ENCODE assay signal across 1 cellular context in the genomic region with DNA sequence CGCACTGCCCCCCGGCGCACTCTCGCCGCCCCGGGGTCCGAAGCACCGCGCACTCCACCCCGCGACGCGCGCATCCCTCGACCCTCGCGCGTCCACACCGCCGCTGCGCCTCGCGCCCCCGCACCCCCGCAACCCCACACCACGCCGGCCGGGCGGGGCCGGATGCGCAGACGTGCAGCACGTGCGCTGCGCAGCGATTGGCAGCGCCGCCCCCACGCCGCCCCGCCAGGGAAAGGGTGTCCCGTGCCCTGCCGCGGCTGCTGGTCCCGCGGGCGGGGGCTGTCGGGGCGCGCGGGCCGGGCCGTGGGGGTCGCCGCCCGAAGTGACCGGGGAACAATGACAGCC.
TF ChIP-seq lines count a peak whose summit lies in the region.

No MANE protein-coding gene starts in this region.

TF ChIP-seq in HepG2, 621 proteins besides CTCF, POLR2A, EP300 and RAD21 (continued from another document):
- TF ChIP-seq ZNF513 (CRISPR knock-in tag; conservative IDR thresholded peaks at IDR 0.05) (no peak), ZNF746 (CRISPR knock-in tag; IDR thresholded peaks at IDR 0.05) (peak; percentile 18; the same call in 1 of the 2 replicates), AGO1 (IDR thresholded peaks at IDR 0.05; ENCODE audit: low read depth, low read length, poor library complexity, severe bottlenecking) (no peak), ZBTB20 (CRISPR knock-in tag; IDR thresholded peaks at IDR 0.05; ENCODE audit: borderline replicate concordance, low read depth) (no peak), ZNF451 (CRISPR knock-in tag; IDR thresholded peaks at IDR 0.05) (peak; percentile 50; the same call in 1 of the 2 replicates), FLYWCH1 (CRISPR knock-in tag; IDR thresholded peaks at IDR 0.05) (0 out of 2 replicates have a peak, but pooled peaks have one; percentile 59), LCORL (IDR thresholded peaks at IDR 0.05) (no peak), LCORL (CRISPR knock-in tag; IDR thresholded peaks at IDR 0.05) (no peak), ZNF431 (CRISPR knock-in tag; IDR thresholded peaks at IDR 0.05; ENCODE audit: borderline replicate concordance, low read depth) (peak; percentile 59), ZNF329 (CRISPR knock-in tag; IDR thresholded peaks at IDR 0.05; ENCODE audit: low read depth) (peak; percentile 72; the same call in 1 of the 2 replicates), ZFP37 (CRISPR knock-in tag; IDR thresholded peaks at IDR 0.05; ENCODE audit: borderline replicate concordance) (no peak), ZNF343 (CRISPR knock-in tag; IDR thresholded peaks at IDR 0.05) (0 out of 2 replicates have a peak, but pooled peaks have one; percentile 37), NR2C2 (CRISPR knock-in tag; IDR thresholded peaks at IDR 0.05; ENCODE audit: borderline replicate concordance) (0 out of 2 replicates have a peak, but pooled peaks have one; percentile 26), ZFYVE20 (CRISPR knock-in tag; IDR thresholded peaks at IDR 0.05; ENCODE audit: borderline replicate concordance, low read depth) (0 out of 2 replicates have a peak, but pooled peaks have one; percentile 33), ZNF251 (CRISPR knock-in tag; IDR thresholded peaks at IDR 0.05) (no peak), ATF4 (CRISPR knock-in tag; IDR thresholded peaks at IDR 0.05) (0 out of 4 replicates have a peak, but pooled peaks of 1 of the 2 experiments have one; percentile 9), AGO2 (optimal IDR thresholded peaks at IDR 0.05; ENCODE audit: low read depth, low read length) (peak; percentile 98), MED13 (CRISPR knock-in tag; IDR thresholded peaks at IDR 0.05) (no peak), YEATS4 (CRISPR knock-in tag; IDR thresholded peaks at IDR 0.05; ENCODE audit: borderline replicate concordance) (peak; percentile 82)
- TF ChIP-seq, protein P1, sequence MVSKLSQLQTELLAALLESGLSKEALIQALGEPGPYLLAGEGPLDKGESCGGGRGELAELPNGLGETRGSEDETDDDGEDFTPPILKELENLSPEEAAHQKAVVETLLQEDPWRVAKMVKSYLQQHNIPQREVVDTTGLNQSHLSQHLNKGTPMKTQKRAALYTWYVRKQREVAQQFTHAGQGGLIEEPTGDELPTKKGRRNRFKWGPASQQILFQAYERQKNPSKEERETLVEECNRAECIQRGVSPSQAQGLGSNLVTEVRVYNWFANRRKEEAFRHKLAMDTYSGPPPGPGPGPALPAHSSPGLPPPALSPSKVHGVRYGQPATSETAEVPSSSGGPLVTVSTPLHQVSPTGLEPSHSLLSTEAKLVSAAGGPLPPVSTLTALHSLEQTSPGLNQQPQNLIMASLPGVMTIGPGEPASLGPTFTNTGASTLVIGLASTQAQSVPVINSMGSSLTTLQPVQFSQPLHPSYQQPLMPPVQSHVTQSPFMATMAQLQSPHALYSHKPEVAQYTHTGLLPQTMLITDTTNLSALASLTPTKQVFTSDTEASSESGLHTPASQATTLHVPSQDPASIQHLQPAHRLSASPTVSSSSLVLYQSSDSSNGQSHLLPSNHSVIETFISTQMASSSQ (IDR thresholded peaks at IDR 0.05; ENCODE audit: low read depth): no peak
- TF ChIP-seq, protein P1 (CRISPR knock-in tag; IDR thresholded peaks at IDR 0.05; ENCODE audit: borderline replicate concordance): peak; percentile 25; the same call in 1 of the 2 replicates
- TF ChIP-seq, protein P2, sequence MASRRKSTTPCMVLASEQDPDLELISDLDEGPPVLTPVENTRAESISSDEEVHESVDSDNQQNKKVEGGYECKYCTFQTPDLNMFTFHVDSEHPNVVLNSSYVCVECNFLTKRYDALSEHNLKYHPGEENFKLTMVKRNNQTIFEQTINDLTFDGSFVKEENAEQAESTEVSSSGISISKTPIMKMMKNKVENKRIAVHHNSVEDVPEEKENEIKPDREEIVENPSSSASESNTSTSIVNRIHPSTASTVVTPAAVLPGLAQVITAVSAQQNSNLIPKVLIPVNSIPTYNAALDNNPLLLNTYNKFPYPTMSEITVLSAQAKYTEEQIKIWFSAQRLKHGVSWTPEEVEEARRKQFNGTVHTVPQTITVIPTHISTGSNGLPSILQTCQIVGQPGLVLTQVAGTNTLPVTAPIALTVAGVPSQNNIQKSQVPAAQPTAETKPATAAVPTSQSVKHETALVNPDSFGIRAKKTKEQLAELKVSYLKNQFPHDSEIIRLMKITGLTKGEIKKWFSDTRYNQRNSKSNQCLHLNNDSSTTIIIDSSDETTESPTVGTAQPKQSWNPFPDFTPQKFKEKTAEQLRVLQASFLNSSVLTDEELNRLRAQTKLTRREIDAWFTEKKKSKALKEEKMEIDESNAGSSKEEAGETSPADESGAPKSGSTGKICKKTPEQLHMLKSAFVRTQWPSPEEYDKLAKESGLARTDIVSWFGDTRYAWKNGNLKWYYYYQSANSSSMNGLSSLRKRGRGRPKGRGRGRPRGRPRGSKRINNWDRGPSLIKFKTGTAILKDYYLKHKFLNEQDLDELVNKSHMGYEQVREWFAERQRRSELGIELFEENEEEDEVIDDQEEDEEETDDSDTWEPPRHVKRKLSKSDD (CRISPR knock-in tag; IDR thresholded peaks at IDR 0.05; ENCODE audit: low read depth): peak; percentile 37; the same call in 1 of the 2 replicates
- TF ChIP-seq, protein P3, sequence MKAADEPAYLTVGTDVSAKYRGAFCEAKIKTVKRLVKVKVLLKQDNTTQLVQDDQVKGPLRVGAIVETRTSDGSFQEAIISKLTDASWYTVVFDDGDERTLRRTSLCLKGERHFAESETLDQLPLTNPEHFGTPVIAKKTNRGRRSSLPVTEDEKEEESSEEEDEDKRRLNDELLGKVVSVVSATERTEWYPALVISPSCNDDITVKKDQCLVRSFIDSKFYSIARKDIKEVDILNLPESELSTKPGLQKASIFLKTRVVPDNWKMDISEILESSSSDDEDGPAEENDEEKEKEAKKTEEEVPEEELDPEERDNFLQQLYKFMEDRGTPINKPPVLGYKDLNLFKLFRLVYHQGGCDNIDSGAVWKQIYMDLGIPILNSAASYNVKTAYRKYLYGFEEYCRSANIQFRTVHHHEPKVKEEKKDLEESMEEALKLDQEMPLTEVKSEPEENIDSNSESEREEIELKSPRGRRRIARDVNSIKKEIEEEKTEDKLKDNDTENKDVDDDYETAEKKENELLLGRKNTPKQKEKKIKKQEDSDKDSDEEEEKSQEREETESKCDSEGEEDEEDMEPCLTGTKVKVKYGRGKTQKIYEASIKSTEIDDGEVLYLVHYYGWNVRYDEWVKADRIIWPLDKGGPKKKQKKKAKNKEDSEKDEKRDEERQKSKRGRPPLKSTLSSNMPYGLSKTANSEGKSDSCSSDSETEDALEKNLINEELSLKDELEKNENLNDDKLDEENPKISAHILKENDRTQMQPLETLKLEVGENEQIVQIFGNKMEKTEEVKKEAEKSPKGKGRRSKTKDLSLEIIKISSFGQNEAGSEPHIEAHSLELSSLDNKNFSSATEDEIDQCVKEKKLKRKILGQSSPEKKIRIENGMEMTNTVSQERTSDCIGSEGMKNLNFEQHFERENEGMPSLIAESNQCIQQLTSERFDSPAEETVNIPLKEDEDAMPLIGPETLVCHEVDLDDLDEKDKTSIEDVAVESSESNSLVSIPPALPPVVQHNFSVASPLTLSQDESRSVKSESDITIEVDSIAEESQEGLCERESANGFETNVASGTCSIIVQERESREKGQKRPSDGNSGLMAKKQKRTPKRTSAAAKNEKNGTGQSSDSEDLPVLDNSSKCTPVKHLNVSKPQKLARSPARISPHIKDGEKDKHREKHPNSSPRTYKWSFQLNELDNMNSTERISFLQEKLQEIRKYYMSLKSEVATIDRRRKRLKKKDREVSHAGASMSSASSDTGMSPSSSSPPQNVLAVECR (CRISPR knock-in tag; IDR thresholded peaks at IDR 0.05; ENCODE audit: borderline replicate concordance): no peak
